35 cellular contexts compared by ENCODE assay signal in genomic region chr10:54682554-54682953, GRCh38.
"Had no signal": no experiment of that assay in that cellular context is flagged by ENCODE, and none has a peak within 500 bp of the region (broad histone marks: within the 10 kb centered on the region; RNA-seq: fewer than 3 reads in every experiment).

No MANE protein-coding gene starts in this region.

- H3K36me3 ChIP-seq: MG63 had no signal

- H3K9me3 ChIP-seq: MG63 had no signal

- DNase-seq: Karpas-422, Kasumi-1, KG1, MG63, MM.1S, MV-4-11, NCI-H1048, NCI-H1092, NCI-H1092 treated with DMSO at 0.1 percent for 48 hours, NCI-H1105, NCI-H1105 treated with DMSO at 0.1 percent for 48 hours, NCI-H1417, NCI-H1417 treated with DMSO at 0.1 percent for 48 hours, NCI-H1436, NCI-H1436 treated with DMSO at 0.1 percent for 48 hours, NCI-H146, NCI-H1694, NCI-H1694 treated with DMSO at 0.1 percent for 48 hours, NCI-H187, NCI-H187 treated with DMSO at 0.1 percent for 48 hours, NCI-H1930, NCI-H2029, NCI-H2029 treated with DMSO at 0.1 percent for 48 hours, NCI-H2081, NCI-H2081 treated with DMSO at 0.1 percent for 48 hours, NCI-H2107, NCI-H2171, NCI-H2171 treated with DMSO at 0.1 percent for 48 hours, NCI-H2227 treated with DMSO at 0.1 percent for 48 hours, NCI-H226, NCI-H345, NCI-H446, NCI-H446 treated with DMSO at 0.1 percent for 48 hours, NCI-H510A had no signal

- H3K27ac ChIP-seq: KMS-11 had no signal

- H3K4me2 ChIP-seq: KMS-11 had no signal

- H3K9ac ChIP-seq: KMS-11 had no signal

- H3K4me3 ChIP-seq: MG63 had no signal

- H3K27me3 ChIP-seq: MG63 had no signal
